ENCODE assay signal across 8 cellular contexts in the genomic region with DNA sequence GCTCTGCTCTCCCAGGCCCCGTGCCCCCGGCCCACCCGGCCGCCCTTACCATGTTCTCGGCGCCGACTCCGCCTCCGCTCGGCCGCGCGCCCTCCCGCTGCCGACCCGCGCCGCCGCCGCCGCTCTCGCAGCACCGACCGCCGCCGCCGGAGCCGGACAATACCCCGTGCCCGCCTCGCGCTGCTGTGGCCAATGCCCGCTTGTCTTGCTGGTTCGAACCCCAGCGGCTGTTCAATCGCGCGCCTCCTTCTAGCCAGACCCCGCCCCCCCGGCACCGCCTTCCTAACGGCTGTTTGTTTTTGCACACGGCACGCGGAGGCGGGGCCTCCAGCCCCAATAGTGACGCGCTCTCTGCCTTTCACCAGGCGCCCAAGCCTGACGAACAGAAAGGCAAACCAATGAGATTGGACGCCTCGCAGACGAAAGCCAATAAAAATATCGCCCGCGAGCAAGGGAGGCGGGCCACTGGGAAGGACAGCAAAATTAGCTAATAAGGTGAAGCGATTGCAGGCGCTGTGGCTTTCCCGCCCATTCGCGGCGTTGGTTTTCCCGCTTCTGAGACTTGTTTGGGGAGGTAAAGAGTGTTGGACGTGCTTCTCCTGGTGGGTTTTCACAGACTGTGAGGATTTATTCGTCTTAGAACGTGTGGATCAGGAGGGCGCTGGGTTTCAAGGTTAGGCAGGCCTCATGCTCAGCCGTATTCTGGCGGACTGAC. TPM values are rescaled to one million over a fixed set of nuclear protein-coding genes. Genes with fewer than 3 reads are reported as not detected.
A peak's percentile ranks its signal among the peaks of the same experiment; 100 is the strongest.
DNase-seq lines count a peak whose midpoint lies in the region; ATAC-seq and TF ChIP-seq lines count a peak whose summit lies in the region.

Gene H2AZ2 (minus strand): TSS at position 168 of the 715 bp plus-strand sequence. CDS start 116 bp downstream, at position 52.

- no peak within 1 kb of the TSS for H4K91ac ChIP-seq in H9 (ENCODE audit: insufficient read length, low read depth, low read length)

- no peaks in the 10 kb centered on the region for H3K4me1 ChIP-seq in H9 (ENCODE audit: insufficient read depth, low read length)

- H3K23me2 ChIP-seq in H9 (ENCODE audit: insufficient read length, low read depth, low read length, poor library complexity, severe bottlenecking) = no peaks in the 10 kb centered on the region

- H3K18ac ChIP-seq in H9 (ENCODE audit: insufficient read length, low read depth, low read length) = peak within 1 kb of the TSS; percentile 95

- peak within 1 kb of the TSS; percentile 91 for H3K27ac ChIP-seq in H9 (ENCODE audit: insufficient read length, low read depth, low read length)

- H3K9me3 ChIP-seq in H9 (ENCODE audit: control insufficient read depth, low read depth, low read length) (no peaks in the 10 kb centered on the region), MG63 (no peaks in the 10 kb centered on the region)

- peaks cover 5% of the 10 kb centered on the region for H3K36me3 ChIP-seq in MG63

- H3K4me3 ChIP-seq in MG63 = peak within 1 kb of the TSS; percentile 89
- H3K4me3 ChIP-seq in fibroblast of pulmonary artery (replicated peaks; ENCODE audit: low read depth, low read length) = peak within 1 kb of the TSS; percentile 95

- H3K9me3 Mint-ChIP-seq in H9 = no peaks in the 10 kb centered on the region
- no peaks in the 10 kb centered on the region for H3K9me3 Mint-ChIP-seq in natural killer cell treated with Interleukin-12 subunit alpha and Interleukin-12 subunit beta and Interleukin-15 and Interleukin-18, amount 100 ng/mL, for 72 hours

- H2AK5ac ChIP-seq in H9 (ENCODE audit: insufficient read length, low read length) = no peak within 1 kb of the TSS

- H3K27me3 ChIP-seq in H9 (ENCODE audit: insufficient read depth, low read length) = no peaks in the 10 kb centered on the region
- no peaks in the 10 kb centered on the region for H3K27me3 ChIP-seq in MG63

- no peak within 1 kb of the TSS for H2BK120ac ChIP-seq in H9 (ENCODE audit: low read depth, low read length, poor library complexity, severe bottlenecking)

- H3K4ac ChIP-seq in H9 (ENCODE audit: low read depth, low read length) = no peak within 1 kb of the TSS; the same call in 1 of the 2 replicates

- H2BK12ac ChIP-seq in H9 (ENCODE audit: insufficient read length, low read depth, low read length) = no peak within 1 kb of the TSS

- H3K36me3 Mint-ChIP-seq in H9 (ENCODE audit: insufficient read depth in 1 of 3, low read depth in 3 of 3) = peaks cover 0 to 3% (median 3%) of the 10 kb centered on the region in 3 experiments; a peak in 2 of 7 replicates
- no peaks in the 10 kb centered on the region for H3K36me3 Mint-ChIP-seq in natural killer cell treated with Interleukin-12 subunit alpha and Interleukin-12 subunit beta and Interleukin-15 and Interleukin-18, amount 100 ng/mL, for 72 hours

- H2BK20ac ChIP-seq in H9 (ENCODE audit: low read depth, low read length, poor library complexity, severe bottlenecking) = no peak within 1 kb of the TSS

- no peak within 1 kb of the TSS for H2BK15ac ChIP-seq in H9 (ENCODE audit: low read depth, low read length)

- H3K79me1 ChIP-seq in H9 (ENCODE audit: insufficient read depth, low read depth, low read length, poor library complexity, severe bottlenecking) = no peaks in the 10 kb centered on the region

- no peak within 1 kb of the TSS for H3K23ac ChIP-seq in H9 (ENCODE audit: insufficient read length, low read depth, low read length)

- TF ChIP-seq CTCF in H9 (conservative IDR thresholded peaks at IDR 0.05) (no peak), fibroblast of pulmonary artery (IDR thresholded peaks at IDR 0.05; ENCODE audit: low read length, missing control alignments) (no peak)

- peak within 1 kb of the TSS; percentile 99 for H3K9ac ChIP-seq in H9 (ENCODE audit: extremely low read depth, insufficient read length, low read length)

- H3K79me2 ChIP-seq in H9 (ENCODE audit: insufficient read depth, low read length) = peaks cover 18% of the 10 kb centered on the region; the same call in 1 of the 2 replicates

- H3T11ph ChIP-seq in H9 (ENCODE audit: low read length) = no peak within 1 kb of the TSS

- no peak within 1 kb of the TSS for H4K8ac ChIP-seq in H9 (replicated peaks; ENCODE audit: insufficient read length, low read depth, low read length)

- peak; percentile 93 to 94 for ATAC-seq in natural killer cell treated with Interleukin-12 subunit alpha and Interleukin-12 subunit beta and Interleukin-15 and Interleukin-18, amount 100 ng/mL, for 72 hours
- peak; percentile 95 for ATAC-seq in stimulated activated naive CD8-positive, alpha-beta T cell treated with anti-CD3 and anti-CD28 coated beads, Interleukin-15, Interleukin-2, amounts not matched to agents 100 U/mL and 50 U/mL, for 24 hours

- peak within 1 kb of the TSS; percentile 54 for H3K56ac ChIP-seq in H9 (ENCODE audit: insufficient read length, low read depth, low read length)

- peak; percentile 100 for DNase-seq in ELR (ENCODE audit: low read depth)
- peak; percentile 100 for DNase-seq in H9
- DNase-seq in MG63 = peak; percentile 100
- DNase-seq in SHP77 treated with DMSO at 0.1 percent for 48 hours (lab: John Stamatoyannopoulos, UW) = peak; percentile 99
- DNase-seq in activated effector memory CD4-positive, alpha-beta T cell treated with anti-CD3 and anti-CD28 coated beads, Interleukin-2, amount 50 U/mL, for 16 hours = peak; percentile 100
- DNase-seq in fibroblast of pulmonary artery (ENCODE audit: low read depth) = peak; percentile 100
- peak; percentile 100 for DNase-seq in natural killer cell treated with Interleukin-12 subunit alpha and Interleukin-12 subunit beta and Interleukin-15 and Interleukin-18, amount 100 ng/mL, for 72 hours (ENCODE audit: low spot score)
- DNase-seq in stimulated activated naive CD8-positive, alpha-beta T cell treated with anti-CD3 and anti-CD28 coated beads, Interleukin-15, Interleukin-2, amounts not matched to agents 100 U/mL and 50 U/mL, for 24 hours = peak; percentile 100

- H3K27ac Mint-ChIP-seq in H9 = peak within 1 kb of the TSS; percentile 100
- peak within 1 kb of the TSS; percentile 83 to 93 for H3K27ac Mint-ChIP-seq in natural killer cell treated with Interleukin-12 subunit alpha and Interleukin-12 subunit beta and Interleukin-15 and Interleukin-18, amount 100 ng/mL, for 72 hours

- peak within 1 kb of the TSS; percentile 65 for H2BK5ac ChIP-seq in H9 (ENCODE audit: insufficient read length, low read length)

- H4K5ac ChIP-seq in H9 (ENCODE audit: insufficient read length, low read depth, low read length) = peak within 1 kb of the TSS; percentile 38

- no peaks in the 10 kb centered on the region for H3K27me3 Mint-ChIP-seq in H9 (ENCODE audit: low read depth)
- no peaks in the 10 kb centered on the region for H3K27me3 Mint-ChIP-seq in natural killer cell treated with Interleukin-12 subunit alpha and Interleukin-12 subunit beta and Interleukin-15 and Interleukin-18, amount 100 ng/mL, for 72 hours

- no peak within 1 kb of the TSS for H2AFZ ChIP-seq in H9 (ENCODE audit: low read length)

- WGBS in H9 (ENCODE audit: extremely low coverage, insufficient read length, low lambda C conversion rate) = no CpG with 5 or more reads among the region's 70 CpGs

- peak within 1 kb of the TSS; percentile 90 for H3K14ac ChIP-seq in H9 (ENCODE audit: insufficient read depth, low read length)

- H3K4me2 ChIP-seq in H9 (ENCODE audit: insufficient read depth, insufficient read length, low read length) = peak within 1 kb of the TSS; percentile 91

- no peaks in the 10 kb centered on the region for H4K20me1 ChIP-seq in H9 (ENCODE audit: control insufficient read depth, insufficient read depth, insufficient read length)

- peaks cover 8 to 19% of the 10 kb centered on the region in 2 experiments for H3K4me1 Mint-ChIP-seq in H9
- peaks cover 25 to 40% of the 10 kb centered on the region in 2 donors for H3K4me1 Mint-ChIP-seq in natural killer cell treated with Interleukin-12 subunit alpha and Interleukin-12 subunit beta and Interleukin-15 and Interleukin-18, amount 100 ng/mL, for 72 hours (ENCODE audit: low read depth in 2 of 2)

- peak within 1 kb of the TSS; percentile 97 to 99 for H3K4me3 Mint-ChIP-seq in H9
- H3K4me3 Mint-ChIP-seq in natural killer cell treated with Interleukin-12 subunit alpha and Interleukin-12 subunit beta and Interleukin-15 and Interleukin-18, amount 100 ng/mL, for 72 hours = peak within 1 kb of the TSS; percentile 89

RNA-seq across cellular contexts. Expression of gene H2AZ2, which starts in this region (rescaled TPM):
- 208 TPM in 2 replicates for total RNA-seq in H9 (2021)
- 352 and 425 TPM in 2 replicates for total RNA-seq in MG63 (2014; rRNA removed; shearing (Covaris generic); ENCODE audit: low replicate concordance)
- 100 to 1,000 TPM; 193 to 208 TPM for total RNA-seq in natural killer cell treated with Interleukin-12 subunit alpha and Interleukin-12 subunit beta and Interleukin-15 and Interleukin-18, amount 100 ng/mL, for 72 hours

Comparison
In these comparisons a context has a peak if more than half of its experiments do, and no peak if none do; other contexts are left out.
1. Peak in every context shown above with its lines: DNase-seq, ATAC-seq, H3K4me3 ChIP-seq and H3K27ac ChIP-seq.